1 cellular context compared by ENCODE assay signal in the genomic region with DNA sequence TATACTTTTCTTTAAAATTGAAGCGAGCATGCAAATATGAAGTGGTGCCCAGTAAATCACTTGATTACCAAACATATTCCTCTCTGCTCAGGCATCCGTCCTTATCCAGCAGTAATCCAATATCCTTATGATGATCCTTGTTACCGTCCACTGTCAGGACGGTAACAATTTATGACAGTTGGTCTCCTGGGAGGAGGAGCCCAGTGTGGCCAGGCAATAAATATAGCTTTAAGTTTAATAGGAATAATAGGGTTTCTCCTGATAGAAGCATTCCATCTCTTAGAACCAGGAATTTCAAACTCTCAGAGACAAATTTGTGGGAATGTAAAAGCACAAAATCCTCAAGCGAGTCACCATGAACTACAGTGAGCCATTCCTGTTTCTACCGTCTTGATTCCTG.
TF ChIP-seq lines count a peak whose summit lies in the region.

No MANE protein-coding gene starts in this region.

TF ChIP-seq in SK-N-SH, 30 proteins besides CTCF, POLR2A, EP300 and RAD21 (continued from another document):
- TF ChIP-seq REST (IDR thresholded peaks at IDR 0.05; ENCODE audit: low read depth, low read length) (no peak), TEAD4 (IDR thresholded peaks at IDR 0.05; ENCODE audit: borderline replicate concordance, insufficient read depth) (peak; percentile 73), FOXJ3 (CRISPR knock-in tag; IDR thresholded peaks at IDR 0.05) (no peak), MEF2A (IDR thresholded peaks at IDR 0.05; ENCODE audit: borderline replicate concordance, low read depth) (peak; percentile 23; the same call in 1 of the 2 replicates), FOXM1 (IDR thresholded peaks at IDR 0.05; ENCODE audit: low read depth) (0 out of 2 replicates have a peak, but pooled peaks have one; percentile 42), MXI1 (IDR thresholded peaks at IDR 0.05; ENCODE audit: low read depth, low read length) (no peak), GATA2 (CRISPR knock-in tag; IDR thresholded peaks at IDR 0.05) (no peak), CHD2 (IDR thresholded peaks at IDR 0.05; ENCODE audit: low read length, partially characterized antibody) (no peak), JUND (IDR thresholded peaks at IDR 0.05) (peak; percentile 73), RCOR1 (IDR thresholded peaks at IDR 0.05; ENCODE audit: low read length) (no peak)
- TF ChIP-seq, protein P1, sequence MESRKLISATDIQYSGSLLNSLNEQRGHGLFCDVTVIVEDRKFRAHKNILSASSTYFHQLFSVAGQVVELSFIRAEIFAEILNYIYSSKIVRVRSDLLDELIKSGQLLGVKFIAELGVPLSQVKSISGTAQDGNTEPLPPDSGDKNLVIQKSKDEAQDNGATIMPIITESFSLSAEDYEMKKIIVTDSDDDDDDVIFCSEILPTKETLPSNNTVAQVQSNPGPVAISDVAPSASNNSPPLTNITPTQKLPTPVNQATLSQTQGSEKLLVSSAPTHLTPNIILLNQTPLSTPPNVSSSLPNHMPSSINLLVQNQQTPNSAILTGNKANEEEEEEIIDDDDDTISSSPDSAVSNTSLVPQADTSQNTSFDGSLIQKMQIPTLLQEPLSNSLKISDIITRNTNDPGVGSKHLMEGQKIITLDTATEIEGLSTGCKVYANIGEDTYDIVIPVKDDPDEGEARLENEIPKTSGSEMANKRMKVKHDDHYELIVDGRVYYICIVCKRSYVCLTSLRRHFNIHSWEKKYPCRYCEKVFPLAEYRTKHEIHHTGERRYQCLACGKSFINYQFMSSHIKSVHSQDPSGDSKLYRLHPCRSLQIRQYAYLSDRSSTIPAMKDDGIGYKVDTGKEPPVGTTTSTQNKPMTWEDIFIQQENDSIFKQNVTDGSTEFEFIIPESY (IDR thresholded peaks at IDR 0.05; ENCODE audit: borderline replicate concordance, low read depth), result no peak; the same call in 1 of the 2 replicates
- TF ChIP-seq, protein P2, sequence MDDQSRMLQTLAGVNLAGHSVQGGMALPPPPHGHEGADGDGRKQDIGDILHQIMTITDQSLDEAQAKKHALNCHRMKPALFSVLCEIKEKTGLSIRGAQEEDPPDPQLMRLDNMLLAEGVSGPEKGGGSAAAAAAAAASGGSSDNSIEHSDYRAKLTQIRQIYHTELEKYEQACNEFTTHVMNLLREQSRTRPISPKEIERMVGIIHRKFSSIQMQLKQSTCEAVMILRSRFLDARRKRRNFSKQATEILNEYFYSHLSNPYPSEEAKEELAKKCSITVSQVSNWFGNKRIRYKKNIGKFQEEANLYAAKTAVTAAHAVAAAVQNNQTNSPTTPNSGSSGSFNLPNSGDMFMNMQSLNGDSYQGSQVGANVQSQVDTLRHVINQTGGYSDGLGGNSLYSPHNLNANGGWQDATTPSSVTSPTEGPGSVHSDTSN (IDR thresholded peaks at IDR 0.05), result peak; percentile 95
